In the genomic region with DNA sequence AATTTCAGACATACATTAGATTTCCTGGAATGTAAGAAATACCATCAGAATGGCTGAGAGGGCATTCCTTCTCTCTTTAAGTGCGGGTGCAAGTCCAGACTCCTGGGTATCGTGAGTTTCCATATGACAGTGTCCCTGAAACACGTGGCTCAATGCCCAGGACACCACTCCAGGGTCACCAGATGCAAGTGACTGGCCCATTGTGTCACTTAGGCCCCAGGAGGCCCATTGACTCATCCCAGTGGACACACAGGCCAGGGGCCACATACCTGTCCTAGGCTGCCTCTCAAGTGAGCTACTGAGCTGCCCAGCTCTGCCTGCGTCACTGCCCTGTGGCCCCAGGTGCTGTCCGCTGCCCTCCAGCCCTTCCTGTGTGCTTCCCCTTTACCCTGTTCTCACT, we compare ENCODE assay signal across 1 cellular context.
A peak's percentile ranks its signal among the peaks of the same experiment; 100 is the strongest.
TF ChIP-seq lines count a peak whose summit lies in the region.

No MANE protein-coding gene starts in this region.

TF ChIP-seq in HCT116, 20 proteins besides CTCF, POLR2A, EP300 and RAD21 (continued from another document):
- TF ChIP-seq, protein P1, sequence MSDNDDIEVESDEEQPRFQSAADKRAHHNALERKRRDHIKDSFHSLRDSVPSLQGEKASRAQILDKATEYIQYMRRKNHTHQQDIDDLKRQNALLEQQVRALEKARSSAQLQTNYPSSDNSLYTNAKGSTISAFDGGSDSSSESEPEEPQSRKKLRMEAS (IDR thresholded peaks at IDR 0.05), result peak; percentile 52; the same call in 1 of the 2 replicates
